ENCODE assay signal across 31 cellular contexts in genomic region chr10:25339966-25340365, GRCh38.
"Had no signal": no experiment of that assay in that cellular context is flagged by ENCODE, and none has a peak within 500 bp of the region (broad histone marks: within the 10 kb centered on the region; RNA-seq: fewer than 3 reads in every experiment).

No MANE protein-coding gene starts in this region.

- H3K27me3 ChIP-seq: adrenal gland, ascending aorta, body of pancreas, brain microvascular endothelial cell, breast epithelium, cardiac muscle cell had no signal

- DNase-seq: activated effector memory CD4-positive, alpha-beta T cell treated with anti-CD3 and anti-CD28 coated beads, Interleukin-2, amount 50 U/mL, for 16 hours; activated effector memory CD4-positive, alpha-beta T cell treated with Interleukin-2 at 50 U/mL for 16 hours; activated gamma-delta T cell; activated gamma-delta T cell treated with Interleukin-2 at 50 U/mL for 16 hours; activated naive CD4-positive, alpha-beta T cell; activated naive CD4-positive, alpha-beta T cell treated with anti-CD3 and anti-CD28 coated beads for 36 hours; activated naive CD4-positive, alpha-beta T cell treated with anti-CD3 and anti-CD28 coated beads, Interleukin-2, amount 10 ng/mL, durations not matched to agents 7 days and 5 days; activated naive CD4-positive, alpha-beta T cell treated with anti-CD3 and anti-CD28 coated beads, Interleukin-2, amount 50 U/mL, for 16 hours; activated naive CD4-positive, alpha-beta T cell treated with Interleukin-2 at 50 U/mL for 16 hours; activated naive CD8-positive, alpha-beta T cell treated with anti-CD3 and anti-CD28 coated beads for 36 hours; activated naive CD8-positive, alpha-beta T cell treated with anti-CD3 and anti-CD28 coated beads, Interleukin-2, amount 10 ng/mL, durations not matched to agents 7 days and 5 days; activated naive CD8-positive, alpha-beta T cell treated with anti-CD3 and anti-CD28 coated beads, Interleukin-2, amount 50 U/mL, for 24 hours; activated T-cell treated with anti-CD3 and anti-CD28 coated beads, Interleukin-2, amount 50 U/mL, for 4 hours; activated T-cell treated with anti-CD3 and anti-CD28 coated beads, Interleukin-2, amount 50 U/mL, for 48 hours; activated T-cell treated with anti-CD3 and anti-CD28 coated beads, Interleukin-2, amount 50 U/mL, for 72 hours; adrenal gland; amniotic stem cell; amygdala; anterior cingulate cortex; aorta; body of pancreas; brain microvascular endothelial cell; caudate nucleus; central memory CD4-positive, alpha-beta T cell; cerebellar nuclear complex had no signal

- H3K36me3 ChIP-seq: adrenal gland, ascending aorta, brain microvascular endothelial cell, breast epithelium, cardiac muscle cell had no signal

- H3K4me1 ChIP-seq: adrenal gland, ascending aorta, body of pancreas, breast epithelium had no signal

- H3K9me3 ChIP-seq: adrenal gland, ascending aorta, body of pancreas, breast epithelium had no signal

- H3K4me3 ChIP-seq: adrenal gland, ascending aorta, body of pancreas, breast epithelium, cardiac muscle cell had no signal

- H3K27ac ChIP-seq: adrenal gland, ascending aorta, body of pancreas, brain microvascular endothelial cell, breast epithelium, cardiac muscle cell had no signal

- FAIRE-seq: astrocyte, bronchial epithelial cell, colon had no signal
